In genomic region chr2:144170172-144170571, GRCh38 we compare ENCODE assay signal across 25 cellular contexts.
"Had no signal": no experiment of that assay in that cellular context is flagged by ENCODE, and none has a peak within 500 bp of the region (broad histone marks: within the 10 kb centered on the region; RNA-seq: fewer than 3 reads in every experiment).

No MANE protein-coding gene starts in this region.

- ATAC-seq: activated CD8-positive, alpha-beta T cell treated with anti-CD3 and anti-CD28 coated beads, Interleukin-2, amount 10 ng/mL, durations not matched to agents 7 days and 5 days; body of pancreas; Panc1; Right ventricle myocardium inferior; T-cell had no signal

- H3K9me3 ChIP-seq: ascending aorta, body of pancreas had no signal

- H3K4me1 ChIP-seq: ascending aorta, body of pancreas had no signal

- DNase-seq: activated CD4-positive, alpha-beta T cell treated with anti-CD3 and anti-CD28 coated beads for 4 hours; activated CD8-positive, alpha-beta memory T cell treated with anti-CD3 and anti-CD28 coated beads, Interleukin-2, amount 50 U/mL, for 48 hours; activated CD8-positive, alpha-beta T cell treated with anti-CD3 and anti-CD28 coated beads, Interleukin-2, amount 10 ng/mL, durations not matched to agents 7 days and 5 days; activated naive CD4-positive, alpha-beta T cell treated with anti-CD3 and anti-CD28 coated beads, Interleukin-2, amount 50 U/mL, for 16 hours; activated naive CD8-positive, alpha-beta T cell treated with anti-CD3 and anti-CD28 coated beads, Interleukin-2, amount 10 ng/mL, durations not matched to agents 7 days and 5 days; activated T-cell treated with anti-CD3 and anti-CD28 coated beads, Interleukin-2, amount 50 U/mL, for 1 hour; amniotic stem cell; body of pancreas; central memory CD4-positive, alpha-beta T cell; Kasumi-1; NCI-H1048; NCI-H1930; NCI-H345; NCI-H510A; NCI-H526 treated with DMSO at 0.1 percent for 48 hours; NCI-H82; RPMI8226; T-cell; T-helper 2 cell; T1000; WERI-Rb-1 had no signal

- H3K27me3 ChIP-seq: ascending aorta, body of pancreas had no signal

- H3K27ac ChIP-seq: ascending aorta, body of pancreas, SK-N-MC, WERI-Rb-1 had no signal

- H3K4me3 ChIP-seq: ascending aorta, body of pancreas, SK-N-MC had no signal

- H3K36me3 ChIP-seq: ascending aorta, WERI-Rb-1 had no signal
